Comparison of ENCODE assay signal across 16 cellular contexts in the genomic region with DNA sequence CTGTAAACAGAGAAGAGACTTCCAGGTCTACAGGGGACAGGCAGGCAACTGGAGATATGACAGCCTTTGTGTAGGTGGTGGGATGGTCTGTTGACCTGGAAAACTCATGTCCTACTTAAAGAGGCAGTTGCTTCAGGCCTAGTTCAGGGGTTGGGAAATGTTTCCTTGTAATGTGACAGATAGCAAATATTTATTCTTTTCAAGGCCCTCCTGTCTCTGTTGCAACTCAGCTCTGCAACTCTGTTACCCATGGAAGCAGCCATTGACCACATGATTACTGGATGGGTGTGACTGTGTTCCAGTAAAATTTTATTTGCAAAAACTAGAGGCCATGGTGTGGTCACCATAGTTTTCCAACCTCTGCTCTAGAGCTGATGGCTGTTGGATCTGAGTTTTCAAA.
"Had no signal": no experiment of that assay in that cellular context is flagged by ENCODE, and none has a peak within 500 bp of the region (broad histone marks: within the 10 kb centered on the region; RNA-seq: fewer than 3 reads in every experiment).

No MANE protein-coding gene starts in this region.

- H3K27me3 ChIP-seq: neural progenitor cell, sigmoid colon, stomach, testis, upper lobe of left lung had no signal

- H3K27ac ChIP-seq: neural progenitor cell, sigmoid colon, stomach, testis, upper lobe of left lung had no signal

- H2AFZ ChIP-seq: neural progenitor cell had no signal

- H3K4me2 ChIP-seq: neural progenitor cell had no signal

- H3K4me1 ChIP-seq: neural progenitor cell, sigmoid colon, stomach, testis, upper lobe of left lung had no signal

- DNase-seq: activated CD4-positive, alpha-beta memory T cell treated with anti-CD3 and anti-CD28 coated beads, Interleukin-2, amount 10 ng/mL, durations not matched to agents 7 days and 5 days; activated CD4-positive, alpha-beta T cell treated with anti-CD3 and anti-CD28 coated beads for 36 hours; activated effector memory CD4-positive, alpha-beta T cell treated with Interleukin-2 at 50 U/mL for 16 hours; activated T-cell treated with anti-CD3 and anti-CD28 coated beads, Interleukin-2, amount 50 U/mL, for 24 hours; amniotic stem cell; cerebellar nuclear complex; effector memory CD4-positive, alpha-beta T cell; hippocampal formation; kidney; sigmoid colon; stimulated activated CD4-positive, alpha-beta T cell treated with anti-CD3 and anti-CD28 coated beads, Interleukin-12 subunit alpha, Interleukin-12 subunit beta, amount 100 ng/mL, for 4 hours; stimulated activated CD4-positive, alpha-beta T cell treated with anti-CD3 and anti-CD28 coated beads, Interleukin-2, amount 100 ng/mL, for 24 hours; stomach; testis had no signal

- FAIRE-seq: kidney had no signal

- H3K36me3 ChIP-seq: neural progenitor cell, sigmoid colon, stomach, upper lobe of left lung had no signal

- H3K9ac ChIP-seq: neural progenitor cell had no signal

- ATAC-seq: activated CD4-positive, alpha-beta T cell treated with anti-CD3 and anti-CD28 coated beads for 36 hours had no signal

- H3K4me3 ChIP-seq: neural progenitor cell, sigmoid colon, stomach, testis, upper lobe of left lung had no signal

- H3K9me3 ChIP-seq: testis had no signal
